1 cellular context compared by ENCODE assay signal in the genomic region with DNA sequence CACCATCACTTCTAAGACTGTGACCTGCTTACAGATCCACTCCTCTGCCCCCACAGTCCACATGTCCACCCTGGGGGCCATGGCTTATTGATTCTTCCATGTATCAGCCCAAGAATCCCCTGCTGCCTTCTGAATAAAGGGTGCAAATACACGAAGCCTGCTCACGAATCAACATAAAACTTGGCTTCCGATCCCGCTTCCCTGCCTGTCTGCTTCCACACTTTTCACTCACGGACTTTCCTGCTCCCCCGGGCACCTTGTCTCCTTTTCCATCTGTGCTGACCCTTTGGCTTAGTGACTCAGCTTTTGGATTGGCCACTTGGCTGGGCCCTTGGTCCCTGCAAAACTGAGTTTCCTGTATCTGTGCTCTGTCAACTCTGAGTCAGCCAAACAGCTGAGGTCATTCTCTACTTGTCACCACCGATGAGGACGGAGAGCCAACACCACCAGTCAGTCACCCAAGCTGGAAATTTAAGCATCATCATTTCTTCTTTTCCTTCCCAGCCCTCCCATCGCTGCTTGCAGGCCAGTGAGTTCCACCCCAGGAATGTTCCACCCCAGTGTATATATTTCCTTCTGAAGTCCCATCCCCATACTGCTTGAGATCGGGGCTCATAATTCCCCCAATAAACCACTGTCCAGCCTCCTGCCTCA.
TF ChIP-seq lines count a peak whose summit lies in the region.

No MANE protein-coding gene starts in this region.

TF ChIP-seq in HCT116, 20 proteins besides CTCF, POLR2A, EP300 and RAD21 (continued from another document):
- TF ChIP-seq ELF1 (IDR thresholded peaks at IDR 0.05; ENCODE audit: borderline replicate concordance, low read depth) (no peak), EZH2 (IDR thresholded peaks at IDR 0.05) (no peak)
- TF ChIP-seq, protein P1, sequence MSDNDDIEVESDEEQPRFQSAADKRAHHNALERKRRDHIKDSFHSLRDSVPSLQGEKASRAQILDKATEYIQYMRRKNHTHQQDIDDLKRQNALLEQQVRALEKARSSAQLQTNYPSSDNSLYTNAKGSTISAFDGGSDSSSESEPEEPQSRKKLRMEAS (IDR thresholded peaks at IDR 0.05), result peak; percentile 31; the same call in 1 of the 2 replicates
